1 cellular context compared by ENCODE assay signal in genomic region chr12:96198970-96199369, GRCh38.
TF ChIP-seq lines count a peak whose summit lies in the region.

No MANE protein-coding gene starts in this region.

TF ChIP-seq in GM12878, 131 proteins besides CTCF, POLR2A, EP300 and RAD21 (continued from another document):
- TF ChIP-seq RELA (IDR thresholded peaks at IDR 0.05; ENCODE audit: borderline replicate concordance, partially characterized antibody) (no peak), TCF3 (IDR thresholded peaks at IDR 0.05; ENCODE audit: borderline replicate concordance, insufficient read depth, low read depth, low read length) (no peak), IRF5 (IDR thresholded peaks at IDR 0.05; ENCODE audit: borderline replicate concordance) (no peak), MTA2 (IDR thresholded peaks at IDR 0.05; ENCODE audit: low read depth) (peak; percentile 39; the same call in 1 of the 2 replicates), CEBPB (IDR thresholded peaks at IDR 0.05; ENCODE audit: borderline replicate concordance in 1 of 2, low read depth in 2 of 2, low read length in 2 of 2) (no peak), CUX1 (IDR thresholded peaks at IDR 0.05; ENCODE audit: insufficient replicate concordance, low read depth, low read length) (no peak), E2F8 (IDR thresholded peaks at IDR 0.05; ENCODE audit: low read depth, partially characterized antibody) (no peak), TARDBP (IDR thresholded peaks at IDR 0.05; ENCODE audit: borderline replicate concordance) (no peak), DPF2 (IDR thresholded peaks at IDR 0.05) (0 out of 2 replicates have a peak, but pooled peaks have one; percentile 22), MAX (IDR thresholded peaks at IDR 0.05; ENCODE audit: low read depth, low read length) (no peak), YBX1 (IDR thresholded peaks at IDR 0.05) (no peak), GATAD2B (conservative IDR thresholded peaks at IDR 0.05; ENCODE audit: low read depth) (no peak), TAF1 (IDR thresholded peaks at IDR 0.05; ENCODE audit: borderline replicate concordance, low read depth, low read length) (no peak), MTA3 (IDR thresholded peaks at IDR 0.05; ENCODE audit: borderline replicate concordance, low read length) (no peak), PML (IDR thresholded peaks at IDR 0.05; ENCODE audit: low read length) (no peak), ZNF384 (IDR thresholded peaks at IDR 0.05; ENCODE audit: borderline replicate concordance, low read depth, low read length) (no peak), CREB1 (IDR thresholded peaks at IDR 0.05; ENCODE audit: low read depth) (0 out of 2 replicates have a peak, but pooled peaks have one; percentile 16), CBX5 (IDR thresholded peaks at IDR 0.05; ENCODE audit: low read depth) (no peak), ZNF24 (IDR thresholded peaks at IDR 0.05) (no peak), ATF2 (IDR thresholded peaks at IDR 0.05; ENCODE audit: low read length) (no peak), EZH2 (IDR thresholded peaks at IDR 0.05; ENCODE audit: borderline replicate concordance, control insufficient read depth, low read depth, low read length) (no peak), E2F4 (IDR thresholded peaks at IDR 0.05; ENCODE audit: low read depth, low read length) (no peak), IRF4 (IDR thresholded peaks at IDR 0.05; ENCODE audit: low read depth, low read length) (no peak), CEBPZ (IDR thresholded peaks at IDR 0.05; ENCODE audit: low read depth, low read length) (no peak), PBX3 (IDR thresholded peaks at IDR 0.05; ENCODE audit: insufficient replicate concordance, low read depth, low read length) (no peak), IKZF1 (conservative IDR thresholded peaks at IDR 0.05) (0 out of 2 replicates have a peak, but pooled peaks have one; percentile 13), ZBTB33 (IDR thresholded peaks at IDR 0.05) (no peak), MYB (IDR thresholded peaks at IDR 0.05; ENCODE audit: borderline replicate concordance, low read depth, low read length) (no peak), CHD2 (IDR thresholded peaks at IDR 0.05; ENCODE audit: borderline replicate concordance, low read depth, low read length) (no peak), CHD1 (IDR thresholded peaks at IDR 0.05; ENCODE audit: low read depth, low read length) (no peak), ZSCAN29 (IDR thresholded peaks at IDR 0.05) (no peak), PAX5 (IDR thresholded peaks at IDR 0.05; ENCODE audit: borderline replicate concordance, low read depth, low read length) (no peak), SP1 (IDR thresholded peaks at IDR 0.05; ENCODE audit: low read depth, low read length) (no peak), TCF7 (IDR thresholded peaks at IDR 0.05; ENCODE audit: borderline replicate concordance) (no peak), NFIC (IDR thresholded peaks at IDR 0.05; ENCODE audit: low read depth, low read length) (peak; percentile 36; the same call in 1 of the 2 replicates), POLR2AphosphoS5 (IDR thresholded peaks at IDR 0.05; ENCODE audit: low read length) (no peak)
